In the genomic region with DNA sequence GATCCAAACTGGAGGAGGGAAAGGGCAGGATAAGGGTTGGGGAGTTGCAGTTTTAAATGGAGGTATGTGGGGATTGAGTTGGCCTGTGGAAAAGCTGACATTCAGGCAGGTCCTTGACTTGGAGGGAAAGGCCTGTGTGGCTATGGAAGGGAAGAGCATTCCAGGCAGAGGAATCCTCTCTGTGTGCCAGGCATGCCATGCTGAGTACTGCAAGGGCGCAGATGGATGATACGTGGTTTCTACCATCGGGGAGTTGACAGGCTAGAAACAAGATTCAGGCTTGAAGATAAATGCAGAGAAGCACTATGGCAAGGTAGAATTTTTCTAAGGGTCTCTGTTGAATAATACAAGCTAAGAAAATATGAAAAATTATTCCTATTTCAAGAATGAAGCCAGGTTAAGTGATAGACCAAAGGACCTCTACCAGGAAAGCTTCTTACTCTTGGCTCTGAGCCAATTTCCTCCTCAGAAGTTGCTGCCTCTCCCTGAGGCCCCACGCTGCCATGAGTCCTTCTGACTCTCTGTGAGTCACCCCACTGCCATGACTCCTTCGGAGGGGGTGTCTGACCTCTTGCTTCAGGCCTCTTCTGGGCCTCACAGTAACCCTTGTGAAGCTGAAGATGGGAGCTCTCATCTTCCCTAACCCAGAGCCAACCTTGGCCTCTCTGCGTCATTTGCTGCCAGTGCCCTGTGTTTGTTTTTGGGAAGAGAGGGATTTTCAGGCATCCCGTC, we compare ENCODE assay signal across 1 cellular context.
TF ChIP-seq lines count a peak whose summit lies in the region.

No MANE protein-coding gene starts in this region.

TF ChIP-seq in K562, 482 proteins besides CTCF, POLR2A, EP300 and RAD21 (continued from another document):
- TF ChIP-seq PRDM10 (IDR thresholded peaks at IDR 0.05; ENCODE audit: partially characterized antibody) (peak; percentile 4), CBFA2T2 (conservative IDR thresholded peaks at IDR 0.05) (0 out of 2 replicates have a peak, but pooled peaks have one; percentile 7), MBD1 (CRISPR knock-in tag; IDR thresholded peaks at IDR 0.05) (no peak), NFIX (CRISPR knock-in tag; IDR thresholded peaks at IDR 0.05; ENCODE audit: low read depth) (peak; percentile 98), MNT (conservative IDR thresholded peaks at IDR 0.05) (peak in 1 of 2 experiments; percentile 46; a peak in 1 of 4 replicates), JUN (IDR thresholded peaks at IDR 0.05; ENCODE audit: borderline replicate concordance, low read depth, low read length) (peak; percentile 88), JUN (CRISPR knock-in tag; IDR thresholded peaks at IDR 0.05; ENCODE audit: borderline replicate concordance) (no peak), PPARD (CRISPR knock-in tag; IDR thresholded peaks at IDR 0.05) (no peak), SMARCC2 (IDR thresholded peaks at IDR 0.05; ENCODE audit: low read depth) (0 out of 2 replicates have a peak, but pooled peaks have one; percentile 61), NFIC (IDR thresholded peaks at IDR 0.05) (peak; percentile 100), EGR1 (conservative IDR thresholded peaks at IDR 0.05) (peak; percentile 60), YY1 (IDR thresholded peaks at IDR 0.05; ENCODE audit: borderline replicate concordance in 1 of 3, control insufficient read depth in 1 of 3, extremely low read depth in 1 of 3, insufficient read depth in 3 of 3, insufficient read length in 1 of 3, insufficient replicate concordance in 2 of 3, low read depth in 1 of 3, low read length in 2 of 3) (peak in 2 of 3 experiments; percentile 52 to 67)
- TF ChIP-seq, protein P1, sequence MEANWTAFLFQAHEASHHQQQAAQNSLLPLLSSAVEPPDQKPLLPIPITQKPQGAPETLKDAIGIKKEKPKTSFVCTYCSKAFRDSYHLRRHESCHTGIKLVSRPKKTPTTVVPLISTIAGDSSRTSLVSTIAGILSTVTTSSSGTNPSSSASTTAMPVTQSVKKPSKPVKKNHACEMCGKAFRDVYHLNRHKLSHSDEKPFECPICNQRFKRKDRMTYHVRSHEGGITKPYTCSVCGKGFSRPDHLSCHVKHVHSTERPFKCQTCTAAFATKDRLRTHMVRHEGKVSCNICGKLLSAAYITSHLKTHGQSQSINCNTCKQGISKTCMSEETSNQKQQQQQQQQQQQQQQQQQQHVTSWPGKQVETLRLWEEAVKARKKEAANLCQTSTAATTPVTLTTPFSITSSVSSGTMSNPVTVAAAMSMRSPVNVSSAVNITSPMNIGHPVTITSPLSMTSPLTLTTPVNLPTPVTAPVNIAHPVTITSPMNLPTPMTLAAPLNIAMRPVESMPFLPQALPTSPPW (CRISPR knock-in tag; IDR thresholded peaks at IDR 0.05) = peak; percentile 58; the same call in 1 of the 2 replicates
TF ChIP-seq in K562: peak in this region for 30.
